8 cellular contexts compared by ENCODE assay signal in genomic region chr18:31206787-31207381, GRCh38. TPM values are rescaled to one million over a fixed set of nuclear protein-coding genes. Genes with fewer than 3 reads are reported as not detected.
DNase-seq lines count a peak whose midpoint lies in the region; ATAC-seq lines count a peak whose summit lies in the region.

No MANE protein-coding gene starts in this region.

- ATAC-seq in GM19397 (IDR thresholded peaks at IDR 0.05; ENCODE audit: unreplicated experiment) (peak; percentile 91), HG03280 (IDR thresholded peaks at IDR 0.05; ENCODE audit: unreplicated experiment) (peak; percentile 92), sciatic nerve (peak; percentile 62)

- intact Hi-C loops in sciatic nerve (cut with DNase I): no loop called here

- peak; percentile 49 for DNase-seq in COLO668 (lab: John Stamatoyannopoulos, UW; ENCODE audit: unreplicated experiment)
- DNase-seq in RKO (ENCODE audit: low spot score): peak; percentile 78
- DNase-seq in glomerular visceral epithelial cell (ENCODE audit: extremely low spot score): peak; percentile 92
- no peak for DNase-seq in sciatic nerve (ENCODE audit: low spot score)
- no peak for DNase-seq in NAMALWA (ENCODE audit: low spot score)
- no peak for DNase-seq in cerebellar nuclear complex (lab: John Stamatoyannopoulos, UW)

RNA-seq across cellular contexts. Expression of gene DSC1, which starts 44.2 kb away (rescaled TPM):
- total RNA-seq in sciatic nerve: not detected

Comparison
In these comparisons a context has a peak if more than half of its experiments do, and no peak if none do; other contexts are left out.
1. DNase-seq: peak in COLO668 (single experiment), RKO (single experiment) and glomerular visceral epithelial cell (single experiment); none in sciatic nerve (single experiment), NAMALWA (single experiment) and cerebellar nuclear complex (0 of 2).
2. Peak in every context shown above with its lines, with median percentiles within 50 percentile points of each other: ATAC-seq.